10 cellular contexts compared by ENCODE assay signal in genomic region chr1:218459450-218459849, GRCh38.
A peak's percentile ranks its signal among the peaks of the same experiment; 100 is the strongest.
DNase-seq lines count a peak whose midpoint lies in the region; ATAC-seq and TF ChIP-seq lines count a peak whose summit lies in the region.
"Had no signal": no experiment of that assay in that cellular context is flagged by ENCODE, and none has a peak within 500 bp of the region (broad histone marks: within the 10 kb centered on the region; RNA-seq: fewer than 3 reads in every experiment).

No MANE protein-coding gene starts in this region.

- peaks cover 4% of the 10 kb centered on the region for H3K27me3 Mint-ChIP-seq in brain

- H3K4me1 ChIP-seq in HUES48 (ENCODE audit: control insufficient read depth, insufficient read depth, low read length): peaks cover 19% of the 10 kb centered on the region
- peaks cover 19% of the 10 kb centered on the region for H3K4me1 ChIP-seq in iPS-18a (ENCODE audit: control insufficient read depth, low read depth, low read length)
- H3K4me1 ChIP-seq in skeletal muscle satellite cell (ENCODE audit: control insufficient read depth, insufficient read depth, low read length): peaks cover 37% of the 10 kb centered on the region

- no peaks in the 10 kb centered on the region for H3K36me3 Mint-ChIP-seq in brain

- H3K9me3 ChIP-seq in HUES48 (ENCODE audit: control insufficient read depth, insufficient read depth, low read length): no peaks in the 10 kb centered on the region
- no peaks in the 10 kb centered on the region for H3K9me3 ChIP-seq in iPS-18a (ENCODE audit: control insufficient read depth, low read depth, low read length)
- H3K9me3 ChIP-seq in skeletal muscle satellite cell (replicated peaks; ENCODE audit: low read length): no peaks in the 10 kb centered on the region

- H3K9ac ChIP-seq in HUES48 (ENCODE audit: low read depth, low read length) (no peak overlapping the region; the same call in 1 of the 2 replicates), iPS-18a (ENCODE audit: low read length) (no peak overlapping the region), skeletal muscle satellite cell (ENCODE audit: low read depth, low read length) (peak overlapping the region; percentile 47)

- H3K4me3 Mint-ChIP-seq in brain: peak overlapping the region in 2 of 5 experiments; percentile 62 to 72

- peaks cover 0 to 5% (median 0%) of the 10 kb centered on the region in 5 experiments for H3K9me3 Mint-ChIP-seq in brain

- H3K4me3 ChIP-seq in HUES48 (ENCODE audit: low read depth, low read length) (no peak overlapping the region), iPS-18a (ENCODE audit: low read length) (peak overlapping the region; percentile 19), skeletal muscle satellite cell (ENCODE audit: low read length) (peak overlapping the region; percentile 34)

- no peak for DNase-seq in SK-N-DZ (ENCODE audit: low spot score)
- DNase-seq in NK-92 (lab: John Stamatoyannopoulos, UW; ENCODE audit: unreplicated experiment): no peak
- DNase-seq: activated naive CD4-positive, alpha-beta T cell; NCI-H82 had no signal

- no peak for ATAC-seq in HG03354 (IDR thresholded peaks at IDR 0.05; ENCODE audit: poor library complexity, severe bottlenecking, unreplicated experiment)
- no peak for ATAC-seq in HG03159 (IDR thresholded peaks at IDR 0.05; ENCODE audit: unreplicated experiment)

- no peak for TF ChIP-seq CTCF in brain (conservative IDR thresholded peaks at IDR 0.05)

- peak overlapping the region; percentile 68 for H3K4me2 ChIP-seq in skeletal muscle satellite cell (ENCODE audit: low read length)

- H3K27ac ChIP-seq in HUES48 (ENCODE audit: low read depth, low read length): peak overlapping the region; percentile 70
- H3K27ac ChIP-seq in iPS-18a (ENCODE audit: low read length): no peak overlapping the region

- H3K27ac Mint-ChIP-seq in brain: peak overlapping the region; percentile 77 to 99 (median 96)

- no peaks in the 10 kb centered on the region for H3K36me3 ChIP-seq in HUES48 (ENCODE audit: control insufficient read depth, insufficient read depth, low read length)
- no peaks in the 10 kb centered on the region for H3K36me3 ChIP-seq in iPS-18a (ENCODE audit: control insufficient read depth, low read depth, low read length)
- no peaks in the 10 kb centered on the region for H3K36me3 ChIP-seq in skeletal muscle satellite cell (ENCODE audit: insufficient read depth, low read length)

- H3K27me3 ChIP-seq in HUES48 (ENCODE audit: control insufficient read depth, insufficient read depth, low read length) (no peaks in the 10 kb centered on the region), iPS-18a (ENCODE audit: control insufficient read depth, insufficient read depth, low read length) (no peaks in the 10 kb centered on the region), skeletal muscle satellite cell (ENCODE audit: control insufficient read depth, insufficient read depth, low read length) (no peaks in the 10 kb centered on the region)

- H3K4me1 Mint-ChIP-seq in brain: peaks cover 51% of the 10 kb centered on the region
